13 cellular contexts compared by ENCODE assay signal in genomic region chr20:58511364-58511763, GRCh38. TPM values are rescaled to one million over a fixed set of nuclear protein-coding genes. Genes with fewer than 3 reads are reported as not detected.
DNase-seq lines count a peak whose midpoint lies in the region; ATAC-seq and TF ChIP-seq lines count a peak whose summit lies in the region.
"Had no signal": no experiment of that assay in that cellular context is flagged by ENCODE, and none has a peak within 500 bp of the region (broad histone marks: within the 10 kb centered on the region; RNA-seq: fewer than 3 reads in every experiment).

No MANE protein-coding gene starts in this region.

- H3K9ac ChIP-seq in fibroblast of lung (ENCODE audit: insufficient read depth, low read length): no peak overlapping the region

- H3K4me2 ChIP-seq in fibroblast of lung (ENCODE audit: extremely low read depth, insufficient read depth, low read length): no peak overlapping the region

- intact Hi-C loops in psoas muscle (cut with DNase I) (no loop called here), ovary (cut with DNase I) (no loop called here)

- H3K36me3 ChIP-seq in SJSA1 (no peaks in the 10 kb centered on the region), fibroblast of lung (ENCODE audit: control insufficient read depth, insufficient read depth, low read length) (no peaks in the 10 kb centered on the region), psoas muscle (ENCODE audit: insufficient read depth in 1 of 2, low read depth in 1 of 2) (no peaks in the 10 kb centered on the region), ovary (no peaks in the 10 kb centered on the region)
- H3K36me3 ChIP-seq: BE2C had no signal

- no peak for ATAC-seq in GM21360 (IDR thresholded peaks at IDR 0.05; ENCODE audit: unreplicated experiment)
- no peak for ATAC-seq in psoas muscle

- H3K27me3 ChIP-seq in SJSA1 (replicated peaks) (no peaks in the 10 kb centered on the region), fibroblast of lung (ENCODE audit: control insufficient read depth, insufficient read depth, low read length) (peaks cover 17% of the 10 kb centered on the region), psoas muscle (ENCODE audit: insufficient read depth in 3 of 3, low read length in 2 of 3) (peaks cover 0 to 60% (median 14%) of the 10 kb centered on the region in 3 donors), ovary (no peaks in the 10 kb centered on the region)
- H3K27me3 ChIP-seq: BE2C had no signal

- no peak for TF ChIP-seq POLR2A in ovary (IDR thresholded peaks at IDR 0.05)

- H3K4me3 ChIP-seq in SJSA1 (no peak overlapping the region), fibroblast of lung (replicated peaks in 1 of 4; ENCODE audit: control extremely low read depth in 1 of 4, insufficient read depth in 1 of 4, low read depth in 3 of 4, low read length in 4 of 4) (no peak overlapping the region), psoas muscle (no peak overlapping the region), ovary (no peak overlapping the region)

- H3K9me3 Mint-ChIP-seq in HFFc6: no peaks in the 10 kb centered on the region; the same call in 1 of the 2 replicates

- H3K27me3 Mint-ChIP-seq in HFFc6 (ENCODE audit: insufficient read depth): peaks cover 7% of the 10 kb centered on the region; the same call in 1 of the 2 replicates

- H3K9me3 ChIP-seq in SJSA1 (replicated peaks): no peaks in the 10 kb centered on the region
- H3K9me3 ChIP-seq in fibroblast of lung (ENCODE audit: control insufficient read depth, insufficient read depth, low read depth, low read length): no peaks in the 10 kb centered on the region
- H3K9me3 ChIP-seq in psoas muscle: no peaks in the 10 kb centered on the region
- H3K9me3 ChIP-seq in ovary: peaks cover 0 to 9% of the 10 kb centered on the region in 2 donors
- H3K9me3 ChIP-seq: BE2C had no signal

- no peak overlapping the region for H3K27ac Mint-ChIP-seq in HFFc6

- peak overlapping the region; percentile 29; the same call in 1 of the 2 replicates for H3K4me3 Mint-ChIP-seq in HFFc6

- H3K4me1 ChIP-seq in SJSA1 (replicated peaks): peaks cover 17% of the 10 kb centered on the region
- H3K4me1 ChIP-seq in fibroblast of lung (ENCODE audit: control insufficient read depth, extremely low read depth, insufficient read depth, low read length): no peaks in the 10 kb centered on the region
- H3K4me1 ChIP-seq in psoas muscle: no peaks in the 10 kb centered on the region
- H3K4me1 ChIP-seq in ovary (ENCODE audit: insufficient read depth): peaks cover 2% of the 10 kb centered on the region

- H3K36me3 Mint-ChIP-seq in HFFc6 (ENCODE audit: low read depth): no peaks in the 10 kb centered on the region

- TF ChIP-seq CTCF in HFFc6 (IDR thresholded peaks at IDR 0.05) (no peak), fibroblast of lung (conservative IDR thresholded peaks at IDR 0.05 in 1 of 2, IDR thresholded peaks at IDR 0.05 in 1 of 2; ENCODE audit: low read depth in 1 of 2, low read length in 2 of 2) (no peak), psoas muscle (IDR thresholded peaks at IDR 0.05) (no peak), ovary (IDR thresholded peaks at IDR 0.05) (no peak)

- 16 to 29% (median 18%) methylated on average over 4 of the region's 4 CpGs for WGBS in psoas muscle, 3 donors
- WGBS in ovary, 3 donors: 0 to 10% (median 1%) methylated on average over 4 of the region's 4 CpGs

- no peak for TF ChIP-seq EP300 in ovary (IDR thresholded peaks at IDR 0.05)

- no peaks in the 10 kb centered on the region for H4K20me1 ChIP-seq in fibroblast of lung (ENCODE audit: control insufficient read depth, extremely low read depth, insufficient read depth, low read length)

- no peaks in the 10 kb centered on the region for H3K79me2 ChIP-seq in fibroblast of lung (ENCODE audit: control insufficient read depth, insufficient read depth, low read length)

- H3K4me1 Mint-ChIP-seq in HFFc6 (ENCODE audit: low read depth): peaks cover 41% of the 10 kb centered on the region

- no peak overlapping the region for H2AFZ ChIP-seq in fibroblast of lung (ENCODE audit: low read length)

- H3K27ac ChIP-seq in SJSA1 (no peak overlapping the region), fibroblast of lung (ENCODE audit: insufficient read depth, low read length) (no peak overlapping the region), psoas muscle (no peak overlapping the region), ovary (no peak overlapping the region)

- DNase-seq in A172 (ENCODE audit: low spot score) (peak; percentile 77), HFFc6 (peak; percentile 53), SJSA1 (ENCODE audit: low read depth in 1 of 2, low spot score in 2 of 2) (peak; percentile 17 to 32), fibroblast of lung (ENCODE audit: low read depth in 2 of 2) (peak; percentile 72 to 90), SHP77 (lab: John Stamatoyannopoulos, UW) (no peak), psoas muscle (no peak), ovary (no peak)
- DNase-seq: activated CD4-positive, alpha-beta T cell treated with anti-CD3 and anti-CD28 coated beads for 1 hour; hippocampal formation; NCI-H1092 treated with DMSO at 0.1 percent for 48 hours; retina had no signal

RNA-seq across cellular contexts. Expression of gene APCDD1L, which starts 3.8 kb away (rescaled TPM):
- total RNA-seq in A172 (2014; rRNA removed; shearing (Covaris generic)): 0.78 and 2.4 TPM in 2 replicates
- total RNA-seq in HFFc6 (2021; fragmentation: NEBNext Ultra II Directional; extraction: Animal tissue kit (Norgen Biotek cat#: 25700)): 10 to 100 TPM; 14.5 to 43.3 (median 34.9) TPM
- 0.24 TPM in 1 of 2 replicates, not detected in the other for total RNA-seq in SJSA1 (2014; rRNA removed; shearing (Covaris generic))
- total RNA-seq in fibroblast of lung (0.99 and 1.0 TPM in 2 replicates), psoas muscle (1 to 10 TPM in 1 of 4 donors, under 1 TPM in 3; 0.14 to 1.2 (median 0.18) TPM), ovary (under 1 TPM in 1 of 7 donors, not detected in 6; 0.08 TPM)
- polyA plus RNA-seq in fibroblast of lung (0.18 and 1.6 TPM in 2 replicates), psoas muscle (under 1 TPM; 0.03 to 0.10 (median 0.07) TPM), ovary (under 1 TPM in 1 of 2 donors, not detected in 1; 0.62 TPM)
- 0.72 and 3.5 TPM in 2 replicates for polyA plus RNA-seq in fibroblast of lung (2012)
- 0.47 and 2.5 TPM in 2 replicates for polyA minus RNA-seq in fibroblast of lung (ENCODE audit: low replicate concordance)

Comparison
In these comparisons a context has a peak if more than half of its experiments do, and no peak if none do; other contexts are left out.
1. DNase-seq: peak in A172 (single experiment), HFFc6 (single experiment), SJSA1 (2 of 2) and fibroblast of lung (2 of 2); none in SHP77 (0 of 2), psoas muscle (0 of 2) and ovary (0 of 5).